In the genomic region with DNA sequence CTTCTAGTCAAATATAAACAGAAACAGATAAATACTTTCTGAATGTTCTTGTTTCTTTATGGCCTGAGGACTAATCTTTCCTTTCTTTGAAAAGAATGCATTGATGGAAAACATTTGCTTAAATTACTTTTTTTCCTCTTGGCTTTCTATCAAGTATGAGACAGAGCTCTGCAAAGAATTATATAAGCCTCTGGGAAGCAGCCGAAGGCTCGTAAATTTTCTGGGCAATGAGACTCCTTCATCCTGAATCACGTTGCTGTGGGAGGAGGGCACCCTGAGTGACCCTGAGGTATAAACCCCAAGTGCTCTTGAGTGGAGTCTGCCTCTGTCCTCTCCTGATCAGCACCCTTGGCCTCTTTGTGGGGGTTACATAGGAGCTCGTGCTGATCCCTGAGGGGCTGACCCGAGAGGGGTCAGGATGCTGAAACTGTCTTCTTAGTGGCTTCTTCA, we compare ENCODE assay signal across 7 cellular contexts. TPM values are rescaled to one million over a fixed set of nuclear protein-coding genes. Genes with fewer than 3 reads are reported as not detected.
A peak's percentile ranks its signal among the peaks of the same experiment; 100 is the strongest.
DNase-seq lines count a peak whose midpoint lies in the region; ATAC-seq, FAIRE-seq and TF ChIP-seq lines count a peak whose summit lies in the region.
"Not testable (repeated sequence)": the region's sequence is repeated elsewhere in the genome, so short reads cannot be mapped to it uniquely, and the experiment has no call there.

No MANE protein-coding gene starts in this region.

- DNase-seq in AG10803 (ENCODE audit: low read depth) (peak; percentile 90), GOT3 (lab: John Stamatoyannopoulos, UW) (peak; percentile 23), choroid plexus epithelial cell (ENCODE audit: low read depth) (peak; percentile 8), fibroblast of pulmonary artery (ENCODE audit: low read depth) (peak; percentile 8)
- DNase-seq in SK-N-MC (ENCODE audit: low read depth, low spot score); keratinocyte (ENCODE audit: low read depth, low spot score); pancreas: not testable (repeated sequence)

- intact Hi-C loops in pancreas (cut with DNase I), result not testable (repeated sequence)

- not testable (repeated sequence) for H3K36me3 ChIP-seq in SK-N-MC (ENCODE audit: insufficient read depth, low read length); keratinocyte (ENCODE audit: control insufficient read depth in 2 of 2, extremely low read depth in 1 of 2, insufficient read depth in 2 of 2, low read length in 2 of 2); pancreas

- not testable (repeated sequence) for H3K9me3 ChIP-seq in SK-N-MC (ENCODE audit: low read depth, low read length); keratinocyte (ENCODE audit: control insufficient read depth, low read depth, low read length); pancreas

- not testable (repeated sequence) for H2AFZ ChIP-seq in keratinocyte (ENCODE audit: control insufficient read depth, low read length)

- not testable (repeated sequence) for H3K79me2 ChIP-seq in keratinocyte (ENCODE audit: control insufficient read depth, insufficient read depth, low read length)

- not testable (repeated sequence) for H4K20me1 ChIP-seq in keratinocyte (ENCODE audit: control insufficient read depth, extremely low read depth, insufficient read depth, low read length)

- not testable (repeated sequence) for H3K4me1 ChIP-seq in keratinocyte (ENCODE audit: control insufficient read depth, extremely low read depth, insufficient read depth, low read length); pancreas

- not testable (repeated sequence) for H3K27me3 ChIP-seq in keratinocyte (ENCODE audit: control insufficient read depth, extremely low read depth, insufficient read depth, low read length); pancreas

- H3K9me1 ChIP-seq in keratinocyte (ENCODE audit: control insufficient read depth, extremely low read depth, insufficient read depth, low read length), result not testable (repeated sequence)

- H3K9ac ChIP-seq in SK-N-MC (ENCODE audit: insufficient read length); keratinocyte (ENCODE audit: control insufficient read depth, extremely low read depth, insufficient read depth, low read length): not testable (repeated sequence)

- FAIRE-seq in keratinocyte (lab: Jason Lieb, UNC), result peak; percentile 20
- peak; percentile 32 for FAIRE-seq in pancreas (lab: Jason Lieb, UNC)

- dilution Hi-C loops in keratinocyte (cut with MboI; ENCODE audit: extremely low pct_ligation_motif_present, low sequenced_read_pairs), result not testable (repeated sequence)

- not testable (repeated sequence) for ATAC-seq in pancreas

- TF ChIP-seq CTCF in AG10803 (conservative IDR thresholded peaks at IDR 0.05; ENCODE audit: low read length); choroid plexus epithelial cell (conservative IDR thresholded peaks at IDR 0.05; ENCODE audit: low read depth, low read length); fibroblast of pulmonary artery (IDR thresholded peaks at IDR 0.05; ENCODE audit: low read length, missing control alignments); keratinocyte (optimal IDR thresholded peaks at IDR 0.05 in 1 of 3, IDR thresholded peaks at IDR 0.05 in 1 of 3, conservative IDR thresholded peaks at IDR 0.05 in 1 of 3; ENCODE audit: extremely low read depth in 1 of 3, insufficient read depth in 2 of 3, low read length in 3 of 3); pancreas (IDR thresholded peaks at IDR 0.05): not testable (repeated sequence)

- peak overlapping the region; percentile 79; the same call in 1 of the 2 replicates for H3K27ac ChIP-seq in SK-N-MC
- not testable (repeated sequence) for H3K27ac ChIP-seq in keratinocyte (ENCODE audit: control insufficient read depth, insufficient read depth, low read length); pancreas

- not testable (repeated sequence) for H3K4me2 ChIP-seq in keratinocyte (ENCODE audit: control insufficient read depth, extremely low read depth, insufficient read depth, low read depth, low read length)

- WGBS in pancreas, 2 donors, result 67 to 71% methylated on average over 4 to 5 of the region's 5 CpGs

- H3K4me3 ChIP-seq in AG10803 (ENCODE audit: low read length); choroid plexus epithelial cell (ENCODE audit: low read depth, low read length); fibroblast of pulmonary artery (replicated peaks; ENCODE audit: low read depth, low read length); keratinocyte (ENCODE audit: control insufficient read depth in 2 of 3, extremely low read depth in 1 of 3, insufficient read depth in 2 of 3, low read depth in 1 of 3, low read length in 3 of 3); pancreas: not testable (repeated sequence)
- 0 out of 2 replicates have a peak overlapping the region, but pooled peaks have one; percentile 22 for H3K4me3 ChIP-seq in SK-N-MC

RNA-seq across cellular contexts. Expression of a gene that starts 33.9 kb away (rescaled TPM):
- polyA plus RNA-seq in keratinocyte (72.6 to 173 TPM (median 92.2 TPM) in 3 replicates), pancreas (10 to 100 TPM; 20.0 to 20.8 TPM)
- 91.6 TPM for polyA plus RNA-seq in keratinocyte (2011; ENCODE audit: low read depth)
- polyA plus RNA-seq in keratinocyte (2011; cell fraction: cytosol; rRNA removed), result 74.2 and 99.6 TPM in 2 replicates
- polyA plus RNA-seq in keratinocyte (2011; cell fraction: nucleus; rRNA removed), result 210 and 211 TPM in 2 replicates
- polyA plus RNA-seq in keratinocyte (2012; ENCODE audit: low replicate concordance), result 138 and 144 TPM in 2 replicates
- polyA minus RNA-seq in keratinocyte, result 88.1 to 215 TPM (median 145 TPM) in 3 replicates
- 229 TPM for polyA minus RNA-seq in keratinocyte (2011; cell fraction: cytosol; rRNA and poly(A)+ RNA removed)
- 179 and 344 TPM in 2 replicates for polyA minus RNA-seq in keratinocyte (2011; cell fraction: nucleus; rRNA and poly(A)+ RNA removed)
- total RNA-seq in pancreas, result 10 to 100 TPM; 44.1 to 82.4 (median 54.8) TPM
